Comparison of ENCODE assay signal across 8 cellular contexts in the genomic region with DNA sequence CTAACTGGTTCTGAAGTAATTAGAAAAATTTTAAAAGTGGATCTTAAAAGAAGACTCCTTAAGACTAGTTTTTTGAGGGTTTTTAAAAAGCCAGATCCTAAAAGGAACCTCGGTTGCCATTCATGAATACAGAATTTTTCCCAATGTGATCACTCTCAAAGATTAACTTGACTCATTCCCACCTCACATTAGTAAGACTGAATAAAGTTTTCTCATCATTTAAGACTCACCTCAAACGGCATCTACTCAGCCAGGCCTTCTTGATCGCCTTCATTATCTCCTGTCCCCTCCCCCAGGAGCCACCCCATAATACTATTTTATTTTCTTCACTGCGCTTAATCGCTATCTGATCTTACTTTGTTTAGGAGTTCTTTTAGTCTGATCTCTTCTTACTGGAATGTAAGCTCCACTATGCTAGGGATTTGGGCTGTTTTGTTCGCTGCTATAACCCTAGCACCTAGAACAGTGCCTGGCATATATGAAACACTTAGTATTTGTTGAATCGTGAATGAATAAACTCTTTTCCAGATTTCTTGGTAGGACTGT. TPM values are rescaled to one million over a fixed set of nuclear protein-coding genes. Genes with fewer than 3 reads are reported as not detected.
DNase-seq lines count a peak whose midpoint lies in the region; ATAC-seq and TF ChIP-seq lines count a peak whose summit lies in the region.

No MANE protein-coding gene starts in this region.

- H3F3A ChIP-seq in smooth muscle cell (ENCODE audit: low read depth): no peaks in the 10 kb centered on the region

- H3K9me3 ChIP-seq in iPS-15b (ENCODE audit: control insufficient read depth, insufficient read depth, low read length): no peaks in the 10 kb centered on the region
- no peaks in the 10 kb centered on the region for H3K9me3 ChIP-seq in smooth muscle cell (replicated peaks; ENCODE audit: low read depth)

- H3K27me3 ChIP-seq in iPS-15b (ENCODE audit: control insufficient read depth, insufficient read depth, low read length): peaks cover 84% of the 10 kb centered on the region
- H3K27me3 ChIP-seq in smooth muscle cell (ENCODE audit: low read depth): peaks cover 16% of the 10 kb centered on the region

- WGBS in smooth muscle cell (ENCODE audit: low lambda C conversion rate): 70% methylated on average over 7 of the region's 7 CpGs

- H3K27ac Mint-ChIP-seq in activated naive CD4-positive, alpha-beta T cell treated with anti-CD3 and anti-CD28 coated beads, Interleukin-2, amount 50 U/mL, for 72 hours: peak overlapping the region; percentile 88 to 96

- peaks cover 19 to 23% of the 10 kb centered on the region in 2 donors for H3K36me3 Mint-ChIP-seq in activated naive CD4-positive, alpha-beta T cell treated with anti-CD3 and anti-CD28 coated beads, Interleukin-2, amount 50 U/mL, for 72 hours

- no peaks in the 10 kb centered on the region for H3K79me2 ChIP-seq in smooth muscle cell (ENCODE audit: low read depth)

- peaks cover 13 to 16% of the 10 kb centered on the region in 2 donors for H3K9me3 Mint-ChIP-seq in activated naive CD4-positive, alpha-beta T cell treated with anti-CD3 and anti-CD28 coated beads, Interleukin-2, amount 50 U/mL, for 72 hours

- peak overlapping the region; percentile 93 for H3K4me2 ChIP-seq in smooth muscle cell

- TF ChIP-seq CTCF in smooth muscle cell (IDR thresholded peaks at IDR 0.05; ENCODE audit: borderline replicate concordance, insufficient read depth, poor library complexity, severe bottlenecking): no peak

- DNase-seq in HCEC 1CT: peak; percentile 52
- no peak for DNase-seq in activated naive CD4-positive, alpha-beta T cell treated with anti-CD3 and anti-CD28 coated beads, Interleukin-2, amount 50 U/mL, for 72 hours (ENCODE audit: low spot score in 2 of 2)
- DNase-seq in smooth muscle cell (lab: John Stamatoyannopoulos, UW; ENCODE audit: unreplicated experiment): no peak
- DNase-seq in hepatic stellate cell (ENCODE audit: low spot score): no peak
- no peak for DNase-seq in NCI-H774 (lab: John Stamatoyannopoulos, UW)

- peak in 1 of 2 donors; percentile 8 for ATAC-seq in activated naive CD4-positive, alpha-beta T cell treated with anti-CD3 and anti-CD28 coated beads, Interleukin-2, amount 50 U/mL, for 72 hours
- ATAC-seq in GM19351 (IDR thresholded peaks at IDR 0.05; ENCODE audit: unreplicated experiment): no peak
- ATAC-seq in GM21423 (IDR thresholded peaks at IDR 0.05; ENCODE audit: unreplicated experiment): no peak

- H3K4me1 ChIP-seq in iPS-15b (ENCODE audit: control insufficient read depth, insufficient read depth, low read length) (no peaks in the 10 kb centered on the region), smooth muscle cell (ENCODE audit: low read depth) (no peaks in the 10 kb centered on the region)

- H4K20me1 ChIP-seq in smooth muscle cell (ENCODE audit: low read depth): peaks cover 17% of the 10 kb centered on the region

- H3K9ac ChIP-seq in iPS-15b (ENCODE audit: low read depth, low read length) (no peak overlapping the region), smooth muscle cell (ENCODE audit: low read depth) (no peak overlapping the region)

- H3K36me3 ChIP-seq in iPS-15b (ENCODE audit: control insufficient read depth, insufficient read depth, low read length) (no peaks in the 10 kb centered on the region), smooth muscle cell (ENCODE audit: low read depth) (no peaks in the 10 kb centered on the region)

- H3K27ac ChIP-seq in smooth muscle cell (ENCODE audit: low read depth): peak overlapping the region; percentile 33

- peak overlapping the region; percentile 62 for H3K4me3 ChIP-seq in iPS-15b (ENCODE audit: low read depth, low read length)
- H3K4me3 ChIP-seq in smooth muscle cell: peak overlapping the region; percentile 94

- no peak overlapping the region for H2AFZ ChIP-seq in smooth muscle cell (ENCODE audit: low read depth)

RNA-seq across cellular contexts. Expression of a gene that starts 55.9 kb away (rescaled TPM):
- total RNA-seq in activated naive CD4-positive, alpha-beta T cell treated with anti-CD3 and anti-CD28 coated beads, Interleukin-2, amount 50 U/mL, for 72 hours: 10 to 100 TPM; 29.1 to 37.5 TPM
- total RNA-seq in smooth muscle cell: 13.9 and 24.5 TPM in 2 replicates
- polyA plus RNA-seq in smooth muscle cell: 10.4 and 13.3 TPM in 2 replicates
